Comparison of ENCODE assay signal across 1 cellular context in genomic region chr17:48055531-48056245, GRCh38.
TF ChIP-seq lines count a peak whose summit lies in the region.

No MANE protein-coding gene starts in this region.

TF ChIP-seq in K562, 482 proteins besides CTCF, POLR2A, EP300 and RAD21 (continued from another document and continues in another):
- TF ChIP-seq GATAD2B (IDR thresholded peaks at IDR 0.05; ENCODE audit: borderline replicate concordance), result no peak
- TF ChIP-seq NKRF (IDR thresholded peaks at IDR 0.05; ENCODE audit: borderline replicate concordance), result no peak
- TF ChIP-seq TEAD2 (tag; IDR thresholded peaks at IDR 0.05), result peak; percentile 57; the same call in 1 of the 2 replicates
- no peak for TF ChIP-seq ZNF764 (CRISPR knock-in tag; IDR thresholded peaks at IDR 0.05; ENCODE audit: low read depth)
- TF ChIP-seq GATA2 (CRISPR knock-in tag; IDR thresholded peaks at IDR 0.05), result no peak
- TF ChIP-seq HCFC1 (IDR thresholded peaks at IDR 0.05; ENCODE audit: low read depth, low read length), result no peak
- TF ChIP-seq NR2F6 (CRISPR knock-in tag; IDR thresholded peaks at IDR 0.05), result no peak
- no peak for TF ChIP-seq MCM3 (IDR thresholded peaks at IDR 0.05)
- TF ChIP-seq ZNF717 (CRISPR knock-in tag; IDR thresholded peaks at IDR 0.05), result no peak
- TF ChIP-seq E4F1 (CRISPR knock-in tag; IDR thresholded peaks at IDR 0.05; ENCODE audit: borderline replicate concordance), result no peak
- TF ChIP-seq PATZ1 (CRISPR knock-in tag; IDR thresholded peaks at IDR 0.05; ENCODE audit: borderline replicate concordance), result 0 out of 2 replicates have a peak, but pooled peaks have one; percentile 41
- TF ChIP-seq POLR2AphosphoS2 (IDR thresholded peaks at IDR 0.05; ENCODE audit: low read length), result peak; percentile 53; the same call in 1 of the 2 replicates
- TF ChIP-seq ZNF134 (CRISPR knock-in tag; conservative IDR thresholded peaks at IDR 0.05), result no peak
- TF ChIP-seq HMG20A (CRISPR knock-in tag; conservative IDR thresholded peaks at IDR 0.05), result no peak
- no peak for TF ChIP-seq ZNF121 (CRISPR knock-in tag; conservative IDR thresholded peaks at IDR 0.05)
- TF ChIP-seq TRIM24 (IDR thresholded peaks at IDR 0.05), result peak; percentile 61 to 70; a peak in 2 of 4 replicates
- no peak for TF ChIP-seq LARP7 (IDR thresholded peaks at IDR 0.05)
- TF ChIP-seq FIP1L1 (IDR thresholded peaks at IDR 0.05; ENCODE audit: low read depth, low read length, poor library complexity, severe bottlenecking), result no peak
- no peak for TF ChIP-seq ZKSCAN1 (IDR thresholded peaks at IDR 0.05; ENCODE audit: low read depth, low read length)
- TF ChIP-seq SIN3B (IDR thresholded peaks at IDR 0.05; ENCODE audit: low read depth), result no peak
- no peak for TF ChIP-seq CBFA2T2 (conservative IDR thresholded peaks at IDR 0.05)
- TF ChIP-seq TSHZ1 (CRISPR knock-in tag; IDR thresholded peaks at IDR 0.05), result no peak
- TF ChIP-seq CEBPG (CRISPR knock-in tag; IDR thresholded peaks at IDR 0.05), result peak; percentile 100
- peak; percentile 93 to 99 for TF ChIP-seq CEBPG (tag; conservative IDR thresholded peaks at IDR 0.05 in 1 of 2, IDR thresholded peaks at IDR 0.05 in 1 of 2)
- TF ChIP-seq CBX1 (IDR thresholded peaks at IDR 0.05; ENCODE audit: low read depth), result no peak
- no peak for TF ChIP-seq ARID2 (IDR thresholded peaks at IDR 0.05)
- no peak for TF ChIP-seq AFF4 (CRISPR knock-in tag; IDR thresholded peaks at IDR 0.05)
- no peak for TF ChIP-seq NCOA1 (IDR thresholded peaks at IDR 0.05; ENCODE audit: low read depth)
- no peak for TF ChIP-seq ZC3H11A (IDR thresholded peaks at IDR 0.05; ENCODE audit: low read depth, low read length)
- TF ChIP-seq SIX5 (IDR thresholded peaks at IDR 0.05; ENCODE audit: borderline replicate concordance in 1 of 2, insufficient read depth in 1 of 2, low read depth in 1 of 2, low read length in 2 of 2), result no peak
- peak; percentile 47 for TF ChIP-seq NEUROD1 (IDR thresholded peaks at IDR 0.05; ENCODE audit: borderline replicate concordance, low read depth, low read length, partially characterized antibody)
- no peak for TF ChIP-seq EGR1 (conservative IDR thresholded peaks at IDR 0.05)
- TF ChIP-seq ZNF592 (IDR thresholded peaks at IDR 0.05), result peak; percentile 77
- TF ChIP-seq TEAD4 (IDR thresholded peaks at IDR 0.05; ENCODE audit: low read length), result no peak
- TF ChIP-seq TEAD4 (CRISPR knock-in tag; IDR thresholded peaks at IDR 0.05; ENCODE audit: borderline replicate concordance), result no peak
- TF ChIP-seq MCM2 (IDR thresholded peaks at IDR 0.05; ENCODE audit: low read depth), result no peak
- TF ChIP-seq FOXP4 (CRISPR knock-in tag; IDR thresholded peaks at IDR 0.05; ENCODE audit: borderline replicate concordance), result no peak
- TF ChIP-seq DPF2 (IDR thresholded peaks at IDR 0.05), result no peak; the same call in 1 of the 2 replicates
- TF ChIP-seq BRF1 (IDR thresholded peaks at IDR 0.05; ENCODE audit: borderline replicate concordance, extremely low read depth, insufficient read length), result no peak
- no peak; the same call in 1 of the 2 replicates for TF ChIP-seq SMARCE1 (IDR thresholded peaks at IDR 0.05)
- peak; percentile 89 for TF ChIP-seq ZNF584 (CRISPR knock-in tag; IDR thresholded peaks at IDR 0.05; ENCODE audit: low read depth)
- TF ChIP-seq ZNF707 (CRISPR knock-in tag; conservative IDR thresholded peaks at IDR 0.05), result no peak
- TF ChIP-seq FOS (IDR thresholded peaks at IDR 0.05; ENCODE audit: extremely low read depth, insufficient read length), result no peak
- TF ChIP-seq SNRNP70 (optimal IDR thresholded peaks at IDR 0.05; ENCODE audit: low read depth, low read length), result no peak
- TF ChIP-seq CBFA2T3 (IDR thresholded peaks at IDR 0.05), result no peak
- no peak for TF ChIP-seq U2AF1 (optimal IDR thresholded peaks at IDR 0.05; ENCODE audit: low read depth, low read length)
